Comparison of ENCODE assay signal across 8 cellular contexts in genomic region chr2:241950878-241951331, GRCh38.
DNase-seq lines count a peak whose midpoint lies in the region; ATAC-seq and TF ChIP-seq lines count a peak whose summit lies in the region.

No MANE protein-coding gene starts in this region.

- no peaks in the 10 kb centered on the region for H3K9me3 ChIP-seq in breast epithelium

- peak; percentile 93 for TF ChIP-seq CTCF in VCaP (conservative IDR thresholded peaks at IDR 0.05)
- TF ChIP-seq CTCF in breast epithelium (IDR thresholded peaks at IDR 0.05) = peak; percentile 68 to 84 (median 80)

- TF ChIP-seq POLR2A in breast epithelium (IDR thresholded peaks at IDR 0.05) = no peak

- DNase-seq in DMS53 (lab: John Stamatoyannopoulos, UW) (peak; percentile 70), DMS53 treated with DMSO at 0.1 percent for 48 hours (lab: John Stamatoyannopoulos, UW; ENCODE audit: unreplicated experiment) (no peak), NCI-H128 (lab: John Stamatoyannopoulos, UW; ENCODE audit: unreplicated experiment) (peak; percentile 27), breast epithelium (ENCODE audit: low spot score in 2 of 2) (peak; percentile 42 to 79), iris pigment epithelial cell (ENCODE audit: low read depth) (peak; percentile 52)
- peak; percentile 32 to 41 for DNase-seq in stimulated activated CD4-positive, alpha-beta T cell treated with anti-CD3 and anti-CD28 coated beads, Interleukin-15, amount 100 ng/mL, for 48 hours (ENCODE audit: low read depth in 2 of 2)

- peak overlapping the region in 1 of 3 donors; percentile 40 for H3K4me3 ChIP-seq in breast epithelium

- no peaks in the 10 kb centered on the region for H3K4me1 ChIP-seq in breast epithelium

- no peaks in the 10 kb centered on the region for H3K36me3 ChIP-seq in breast epithelium

- no peak overlapping the region; the same call in 1 of the 2 replicates for H3K27ac ChIP-seq in VCaP
- H3K27ac ChIP-seq in breast epithelium = peak overlapping the region in 1 of 2 donors; percentile 25

- intact Hi-C loops in breast epithelium (cut with DNase I; ENCODE audit: low total_unique reads) = no loop called here

- H3K27me3 ChIP-seq in breast epithelium = no peaks in the 10 kb centered on the region

- no peak for ATAC-seq in HG03159 (IDR thresholded peaks at IDR 0.05; ENCODE audit: unreplicated experiment)
